In the genomic region with DNA sequence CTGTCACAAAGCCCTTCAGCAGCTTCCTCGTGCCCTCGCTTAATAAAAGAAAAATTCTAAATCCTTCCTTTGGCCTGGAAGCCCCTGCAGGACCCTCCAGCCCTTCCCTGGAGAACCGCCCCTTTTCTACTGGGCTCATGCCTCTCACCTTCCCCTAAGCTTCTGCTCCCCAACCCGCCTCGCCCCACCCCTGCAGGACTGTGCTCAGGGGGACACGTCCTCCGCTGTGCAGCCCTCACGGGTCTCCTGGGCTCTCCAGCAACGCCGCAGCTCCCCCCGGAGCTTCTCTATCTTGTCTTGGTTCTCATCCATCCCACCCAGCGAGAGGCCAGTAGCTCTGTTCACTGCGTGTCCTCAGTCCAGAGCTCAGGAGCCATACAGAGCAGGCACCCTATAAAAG, we compare ENCODE assay signal across 26 cellular contexts.
"Had no signal": no experiment of that assay in that cellular context is flagged by ENCODE, and none has a peak within 500 bp of the region (broad histone marks: within the 10 kb centered on the region; RNA-seq: fewer than 3 reads in every experiment).

No MANE protein-coding gene starts in this region.

- H3K4me1 Mint-ChIP-seq: activated CD4-positive, alpha-beta memory T cell treated with anti-CD3 and anti-CD28 coated beads, Interleukin-2, amount 10 ng/mL, durations not matched to agents 7 days and 5 days; activated CD4-positive, alpha-beta T cell treated with anti-CD3 and anti-CD28 coated beads, Interleukin-2, amount 10 ng/mL, durations not matched to agents 24 days and 14 days; activated naive CD8-positive, alpha-beta T cell treated with anti-CD3 and anti-CD28 coated beads for 36 hours; activated T-helper 17 cell treated with anti-CD3 and anti-CD28 coated beads, Interleukin-2, amount 50 U/mL, for 72 hours; central memory CD8-positive, alpha-beta T cell had no signal

- H3K27ac Mint-ChIP-seq: activated B cell treated with CpG ODN at 0.5 μM for 24 hours; activated CD4-positive, alpha-beta memory T cell treated with anti-CD3 and anti-CD28 coated beads, Interleukin-2, amount 10 ng/mL, durations not matched to agents 7 days and 5 days; activated CD4-positive, alpha-beta T cell treated with anti-CD3 and anti-CD28 coated beads, Interleukin-2, amount 10 ng/mL, durations not matched to agents 24 days and 14 days; activated naive CD4-positive, alpha-beta T cell treated with anti-CD3 and anti-CD28 coated beads for 36 hours; activated naive CD8-positive, alpha-beta T cell treated with anti-CD3 and anti-CD28 coated beads for 36 hours; activated T-helper 17 cell treated with anti-CD3 and anti-CD28 coated beads, Interleukin-2, amount 50 U/mL, for 72 hours; T-helper 1 cell treated with Interleukin-12 subunit alpha and Interleukin-12 subunit beta and Interleukin-4 antibody, amounts not matched to agents 30 μg/mL and 1 μg/mL, for 36 hours had no signal

- DNase-seq: activated B cell treated with CpG ODN at 0.5 μM for 24 hours; activated CD4-positive, alpha-beta memory T cell treated with anti-CD3 and anti-CD28 coated beads, Interleukin-2, amount 10 ng/mL, durations not matched to agents 7 days and 5 days; activated CD4-positive, alpha-beta T cell treated with anti-CD3 and anti-CD28 coated beads for 1 hour; activated CD4-positive, alpha-beta T cell treated with anti-CD3 and anti-CD28 coated beads, Interleukin-2, amount 10 ng/mL, durations not matched to agents 24 days and 14 days; activated gamma-delta T cell; activated naive CD4-positive, alpha-beta T cell treated with anti-CD3 and anti-CD28 coated beads for 36 hours; activated naive CD8-positive, alpha-beta T cell treated with anti-CD3 and anti-CD28 coated beads for 36 hours; activated T-cell treated with anti-CD3 and anti-CD28 coated beads for 4 hours; activated T-cell treated with anti-CD3 and anti-CD28 coated beads, Interleukin-2, amount 50 U/mL, for 48 hours; anterior cingulate cortex; Kasumi-1; NCI-H1048; NCI-H146; NCI-H187 treated with DMSO at 0.1 percent for 48 hours; NCI-H2081 treated with DMSO at 0.1 percent for 48 hours; NCI-H2171 treated with DMSO at 0.1 percent for 48 hours; NCI-H345; NCI-H510A; NCI-H526 treated with DMSO at 0.1 percent for 48 hours; NCI-H82; Peyer's patch; SHP77 treated with DMSO at 0.1 percent for 48 hours had no signal

- H3K27ac ChIP-seq: Peyer's patch had no signal

- H3K4me3 Mint-ChIP-seq: activated B cell treated with CpG ODN at 0.5 μM for 24 hours; activated CD4-positive, alpha-beta memory T cell treated with anti-CD3 and anti-CD28 coated beads, Interleukin-2, amount 10 ng/mL, durations not matched to agents 7 days and 5 days; activated CD4-positive, alpha-beta T cell treated with anti-CD3 and anti-CD28 coated beads, Interleukin-2, amount 10 ng/mL, durations not matched to agents 24 days and 14 days; activated naive CD4-positive, alpha-beta T cell treated with anti-CD3 and anti-CD28 coated beads for 36 hours; activated naive CD8-positive, alpha-beta T cell treated with anti-CD3 and anti-CD28 coated beads for 36 hours; activated T-helper 17 cell treated with anti-CD3 and anti-CD28 coated beads, Interleukin-2, amount 50 U/mL, for 72 hours; central memory CD8-positive, alpha-beta T cell; T-helper 1 cell treated with Interleukin-12 subunit alpha and Interleukin-12 subunit beta and Interleukin-4 antibody, amounts not matched to agents 30 μg/mL and 1 μg/mL, for 36 hours had no signal

- FAIRE-seq: K562 had no signal

- H3K27me3 ChIP-seq: Peyer's patch had no signal

- ATAC-seq: activated T-helper 17 cell treated with anti-CD3 and anti-CD28 coated beads, Interleukin-2, amount 50 U/mL, for 72 hours had no signal

- H3K9me3 Mint-ChIP-seq: activated B cell treated with CpG ODN at 0.5 μM for 24 hours; activated CD4-positive, alpha-beta memory T cell treated with anti-CD3 and anti-CD28 coated beads, Interleukin-2, amount 10 ng/mL, durations not matched to agents 7 days and 5 days; activated CD4-positive, alpha-beta T cell treated with anti-CD3 and anti-CD28 coated beads, Interleukin-2, amount 10 ng/mL, durations not matched to agents 24 days and 14 days; activated naive CD4-positive, alpha-beta T cell treated with anti-CD3 and anti-CD28 coated beads for 36 hours; activated naive CD8-positive, alpha-beta T cell treated with anti-CD3 and anti-CD28 coated beads for 36 hours; activated T-helper 17 cell treated with anti-CD3 and anti-CD28 coated beads, Interleukin-2, amount 50 U/mL, for 72 hours; central memory CD8-positive, alpha-beta T cell; T-helper 1 cell treated with Interleukin-12 subunit alpha and Interleukin-12 subunit beta and Interleukin-4 antibody, amounts not matched to agents 30 μg/mL and 1 μg/mL, for 36 hours had no signal

- H3K4me3 ChIP-seq: K562, Peyer's patch had no signal

- H3K36me3 Mint-ChIP-seq: activated naive CD8-positive, alpha-beta T cell treated with anti-CD3 and anti-CD28 coated beads for 36 hours had no signal

- H3K9me3 ChIP-seq: Peyer's patch had no signal

- H3K27me3 Mint-ChIP-seq: activated B cell treated with CpG ODN at 0.5 μM for 24 hours; activated CD4-positive, alpha-beta memory T cell treated with anti-CD3 and anti-CD28 coated beads, Interleukin-2, amount 10 ng/mL, durations not matched to agents 7 days and 5 days; activated CD4-positive, alpha-beta T cell treated with anti-CD3 and anti-CD28 coated beads, Interleukin-2, amount 10 ng/mL, durations not matched to agents 24 days and 14 days; activated naive CD8-positive, alpha-beta T cell treated with anti-CD3 and anti-CD28 coated beads for 36 hours; activated T-helper 17 cell treated with anti-CD3 and anti-CD28 coated beads, Interleukin-2, amount 50 U/mL, for 72 hours; central memory CD8-positive, alpha-beta T cell had no signal
